1 cellular context compared by ENCODE assay signal in genomic region chr17:75034236-75034908, GRCh38.
A peak's percentile ranks its signal among the peaks of the same experiment; 100 is the strongest.
TF ChIP-seq lines count a peak whose summit lies in the region.

No MANE protein-coding gene starts in this region.

TF ChIP-seq in HepG2, 621 proteins besides CTCF, POLR2A, EP300 and RAD21 (continued from another document and continues in another):
- peak; percentile 91 for TF ChIP-seq ZBTB34 (CRISPR knock-in tag; IDR thresholded peaks at IDR 0.05)
- peak; percentile 89 for TF ChIP-seq TMF1 (CRISPR knock-in tag; IDR thresholded peaks at IDR 0.05; ENCODE audit: low read depth)
- peak; percentile 22 for TF ChIP-seq ZNF503 (CRISPR knock-in tag; IDR thresholded peaks at IDR 0.05)
- TF ChIP-seq NFKB2 (CRISPR knock-in tag; IDR thresholded peaks at IDR 0.05; ENCODE audit: borderline replicate concordance) = peak; percentile 90; the same call in 1 of the 2 replicates
- no peak; the same call in 1 of the 2 replicates for TF ChIP-seq ZBTB25 (CRISPR knock-in tag; IDR thresholded peaks at IDR 0.05)
- TF ChIP-seq ZNF296 (CRISPR knock-in tag; conservative IDR thresholded peaks at IDR 0.05) = no peak
- peak; percentile 76; the same call in 1 of the 2 replicates for TF ChIP-seq ZNF839 (CRISPR knock-in tag; IDR thresholded peaks at IDR 0.05; ENCODE audit: borderline replicate concordance)
- no peak for TF ChIP-seq BCLAF1 (IDR thresholded peaks at IDR 0.05)
- TF ChIP-seq EZH2 (conservative IDR thresholded peaks at IDR 0.05; ENCODE audit: low read depth, low read length) = no peak
- TF ChIP-seq ZNF235 (CRISPR knock-in tag; IDR thresholded peaks at IDR 0.05; ENCODE audit: borderline replicate concordance) = peak; percentile 13
- TF ChIP-seq IRF2 (CRISPR knock-in tag; IDR thresholded peaks at IDR 0.05) = peak; percentile 88
- TF ChIP-seq XRCC5 (optimal IDR thresholded peaks at IDR 0.05; ENCODE audit: low read length) = no peak
- TF ChIP-seq SOX13 (IDR thresholded peaks at IDR 0.05) = no peak; the same call in 1 of the 2 replicates
- peak in 1 of 2 experiments; percentile 62; a peak in 1 of 4 replicates for TF ChIP-seq SOX13 (CRISPR knock-in tag; conservative IDR thresholded peaks at IDR 0.05 in 1 of 2, IDR thresholded peaks at IDR 0.05 in 1 of 2)
- peak; percentile 84; the same call in 1 of the 2 replicates for TF ChIP-seq PAWR (CRISPR knock-in tag; IDR thresholded peaks at IDR 0.05; ENCODE audit: borderline replicate concordance)
- no peak for TF ChIP-seq KMT2A (CRISPR knock-in tag; IDR thresholded peaks at IDR 0.05)
- TF ChIP-seq PHF5A (CRISPR knock-in tag; IDR thresholded peaks at IDR 0.05; ENCODE audit: low read depth, unreplicated experiment) = no peak
- peak; percentile 62; the same call in 1 of the 2 replicates for TF ChIP-seq SP5 (CRISPR knock-in tag; IDR thresholded peaks at IDR 0.05; ENCODE audit: borderline replicate concordance, low read depth)
- TF ChIP-seq ZIK1 (CRISPR knock-in tag; IDR thresholded peaks at IDR 0.05; ENCODE audit: borderline replicate concordance, low read depth) = peak; percentile 92
- TF ChIP-seq ZNF589 (CRISPR knock-in tag; conservative IDR thresholded peaks at IDR 0.05) = no peak
- TF ChIP-seq MIER3 (CRISPR knock-in tag; IDR thresholded peaks at IDR 0.05; ENCODE audit: borderline replicate concordance) = peak; percentile 94
- peak; percentile 85 for TF ChIP-seq FOXO1 (CRISPR knock-in tag; IDR thresholded peaks at IDR 0.05)
- peak; percentile 81 for TF ChIP-seq MYPOP (CRISPR knock-in tag; IDR thresholded peaks at IDR 0.05)
- TF ChIP-seq BCL3 (CRISPR knock-in tag; IDR thresholded peaks at IDR 0.05) = no peak; the same call in none of the 2 replicates
- peak; percentile 92; the same call in 1 of the 2 replicates for TF ChIP-seq RNF219 (CRISPR knock-in tag; IDR thresholded peaks at IDR 0.05)
- TF ChIP-seq ZNF770 (CRISPR knock-in tag; IDR thresholded peaks at IDR 0.05) = no peak; the same call in 1 of the 2 replicates
- no peak for TF ChIP-seq STAT6 (CRISPR knock-in tag; IDR thresholded peaks at IDR 0.05; ENCODE audit: borderline replicate concordance)
- peak; percentile 99 to 100 for TF ChIP-seq HMGXB4 (CRISPR knock-in tag; IDR thresholded peaks at IDR 0.05; ENCODE audit: borderline replicate concordance in 1 of 2, low read depth in 1 of 2)
